ENCODE assay signal across 13 cellular contexts in the genomic region with DNA sequence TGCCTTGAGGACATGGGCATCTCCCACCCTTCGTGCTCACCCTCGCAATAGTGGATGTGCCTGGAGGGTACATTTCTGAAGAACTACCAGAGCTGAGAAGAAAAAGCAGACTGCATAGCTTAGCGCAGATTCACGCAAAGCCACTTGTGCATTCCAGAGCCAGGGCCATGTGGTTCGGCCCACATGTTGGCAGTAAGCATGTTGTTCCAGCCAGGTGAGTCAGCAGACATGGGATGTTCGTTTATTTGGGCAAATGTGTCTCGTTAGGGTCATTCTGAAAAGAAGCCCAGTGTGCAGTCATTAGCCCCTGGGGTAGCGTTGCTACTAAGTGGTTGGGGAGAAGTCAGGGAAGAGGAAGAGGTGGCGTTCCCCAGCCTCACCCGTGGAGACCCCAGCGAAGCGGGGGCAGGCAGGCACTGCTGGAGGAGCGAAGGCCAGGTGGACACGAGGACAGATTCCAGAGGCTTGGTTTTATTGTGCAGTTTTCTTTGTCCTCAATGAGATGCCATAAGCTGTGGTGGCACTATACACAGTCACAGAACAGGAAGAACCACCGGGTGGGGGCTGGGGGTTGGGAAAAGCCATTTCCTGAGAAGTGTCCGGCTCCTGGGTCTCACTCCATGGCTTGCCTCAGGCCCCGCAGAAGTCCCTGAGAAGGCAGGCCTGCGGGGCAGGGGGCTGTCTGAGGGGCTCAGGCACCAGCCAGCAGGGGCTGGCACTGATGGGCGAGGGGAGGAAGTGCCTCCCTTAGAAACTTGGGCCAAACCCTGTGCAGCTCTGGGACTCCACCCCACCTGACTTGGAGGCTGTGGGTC. TPM values are rescaled to one million over a fixed set of nuclear protein-coding genes. Genes with fewer than 3 reads are reported as not detected.
DNase-seq lines count a peak whose midpoint lies in the region; ATAC-seq and TF ChIP-seq lines count a peak whose summit lies in the region.
"Had no signal": no experiment of that assay in that cellular context is flagged by ENCODE, and none has a peak within 500 bp of the region (broad histone marks: within the 10 kb centered on the region; RNA-seq: fewer than 3 reads in every experiment).

No MANE protein-coding gene starts in this region.

- H3K4me3 ChIP-seq in fibroblast of the aortic adventitia (ENCODE audit: low read depth, low read length): peak overlapping the region; percentile 18
- H3K4me3 ChIP-seq in skin epidermis: no peak overlapping the region
- H3K4me3 ChIP-seq in colonic mucosa: no peak overlapping the region
- H3K4me3 ChIP-seq: body of pancreas had no signal

- no peak for TF ChIP-seq CTCF in GM13977 (IDR thresholded peaks at IDR 0.05; ENCODE audit: extremely low read depth, insufficient read depth, missing control alignments)
- TF ChIP-seq CTCF in fibroblast of the aortic adventitia (IDR thresholded peaks at IDR 0.05; ENCODE audit: insufficient read depth, low read length): no peak
- no peak for TF ChIP-seq CTCF in colonic mucosa (IDR thresholded peaks at IDR 0.05)

- DNase-seq in GM13977 (ENCODE audit: low spot score) (peak; percentile 6), UCSD-AML1 (lab: John Stamatoyannopoulos, UW; ENCODE audit: unreplicated experiment) (peak; percentile 38), fibroblast of the aortic adventitia (ENCODE audit: low read depth) (peak; percentile 92), HUDEP-2 (lab: John Stamatoyannopoulos, UW; ENCODE audit: unreplicated experiment in 76 of 76) (no peak), colonic mucosa (no peak), NCI-H146 (lab: John Stamatoyannopoulos, UW) (no peak)
- DNase-seq: activated CD4-positive, alpha-beta memory T cell treated with anti-CD3 and anti-CD28 coated beads for 36 hours; body of pancreas; DND-41; stimulated activated CD8-positive, alpha-beta memory T cell treated with anti-CD3 and anti-CD28 coated beads, Interleukin-4, amount 100 ng/mL, for 48 hours had no signal

- no peaks in the 10 kb centered on the region for H3K36me3 ChIP-seq in colonic mucosa

- no peaks in the 10 kb centered on the region for H3K9me3 ChIP-seq in colonic mucosa
- H3K9me3 ChIP-seq: body of pancreas had no signal

- no peak overlapping the region for H3K9ac ChIP-seq in colonic mucosa (ENCODE audit: low read depth in 2 of 2, low read length in 2 of 2)

- peaks cover 15% of the 10 kb centered on the region for H3K27me3 ChIP-seq in colonic mucosa
- H3K27me3 ChIP-seq: body of pancreas had no signal

- intact Hi-C loops in colonic mucosa (cut with DNase I): no loop called here

- no peak for ATAC-seq in GM21515 (IDR thresholded peaks at IDR 0.05; ENCODE audit: unreplicated experiment)
- ATAC-seq: body of pancreas, Panc1 had no signal

- in situ Hi-C loops in GM13977 (cut with MboI; ENCODE audit: low pct_unique_long_range_greater_than_20kb, low sequenced_read_pairs, unreplicated experiment): no loop called here

- H3K4me1 ChIP-seq in colonic mucosa: no peaks in the 10 kb centered on the region

- H3K27ac ChIP-seq in skin epidermis (peak overlapping the region in 16 of 21 experiments; percentile 7 to 83 (median 56)), colonic mucosa (no peak overlapping the region)
- H3K27ac ChIP-seq: body of pancreas had no signal

RNA-seq across cellular contexts. Expression of a gene that starts 5.0 kb away (rescaled TPM):
- 96.6 and 164 TPM in 2 replicates for total RNA-seq in fibroblast of the aortic adventitia (ENCODE audit: low replicate concordance)
- 1 to 10 TPM; 6.6 to 6.9 TPM for total RNA-seq in colonic mucosa

RNA-seq across cellular contexts. Expression of a gene that starts 36.4 kb away (rescaled TPM):
- total RNA-seq in fibroblast of the aortic adventitia (ENCODE audit: low replicate concordance): 0.36 TPM in 1 of 2 replicates, not detected in the other
- total RNA-seq in colonic mucosa: 10 to 100 TPM in 1 of 2 donors, 1 to 10 TPM in 1; 7.9 to 11.6 TPM

Comparison
In these comparisons a context has a peak if more than half of its experiments do, and no peak if none do; other contexts are left out.
1. DNase-seq: peak in GM13977 (single experiment), UCSD-AML1 (single experiment) and fibroblast of the aortic adventitia (single experiment); none in HUDEP-2 (0 of 76), colonic mucosa (single experiment) and NCI-H146 (single experiment).
2. RNA of a gene that starts 5.0 kb away (total RNA-seq): 96.6 to 164 TPM in fibroblast of the aortic adventitia; 6.6 to 6.9 TPM in colonic mucosa; every median in the first group is over 10 times any median in the second.